14 cellular contexts compared by ENCODE assay signal in genomic region chr2:58865436-58865835, GRCh38.
DNase-seq lines count a peak whose midpoint lies in the region; ATAC-seq and TF ChIP-seq lines count a peak whose summit lies in the region.
"Had no signal": no experiment of that assay in that cellular context is flagged by ENCODE, and none has a peak within 500 bp of the region (broad histone marks: within the 10 kb centered on the region; RNA-seq: fewer than 3 reads in every experiment).

No MANE protein-coding gene starts in this region.

- H3K36me3 Mint-ChIP-seq in T-helper 2 cell treated with Interferon-gamma antibody and Interleukin-4, amounts not matched to agents 5 μg/mL and 100 μg/mL, for 36 hours (ENCODE audit: low read depth) = no peaks in the 10 kb centered on the region
- H3K36me3 Mint-ChIP-seq: activated CD8-positive, alpha-beta memory T cell treated with anti-CD3 and anti-CD28 coated beads, Interleukin-2, amount 10 ng/mL, durations not matched to agents 7 days and 5 days; stimulated activated effector memory CD8-positive, alpha-beta T cell treated with anti-CD3 and anti-CD28 coated beads, Interleukin-12 subunit alpha, Interleukin-12 subunit beta, amount 100 ng/mL, for 72 hours had no signal

- intact Hi-C loops in tibial artery (cut with DNase I; ENCODE audit: low total_unique reads) = no loop called here

- no peak overlapping the region for H3K4me3 ChIP-seq in tibial artery
- H3K4me3 ChIP-seq: adrenal gland, K562 had no signal

- no peaks in the 10 kb centered on the region for H3K4me1 ChIP-seq in tibial artery
- H3K4me1 ChIP-seq: adrenal gland had no signal

- H3K27ac ChIP-seq in tibial artery = no peak overlapping the region
- H3K27ac ChIP-seq: adrenal gland had no signal

- no peaks in the 10 kb centered on the region for H3K9me3 Mint-ChIP-seq in T-helper 2 cell treated with Interferon-gamma antibody and Interleukin-4, amounts not matched to agents 5 μg/mL and 100 μg/mL, for 36 hours

- H3K27me3 ChIP-seq in tibial artery = no peaks in the 10 kb centered on the region
- H3K27me3 ChIP-seq: adrenal gland had no signal

- DNase-seq in HuH-7 (ENCODE audit: low spot score) = no peak
- DNase-seq in tibial artery = no peak
- no peak for DNase-seq in T-helper 2 cell treated with Interferon-gamma antibody and Interleukin-4, amounts not matched to agents 5 μg/mL and 100 μg/mL, for 36 hours (ENCODE audit: low spot score)
- DNase-seq in activated CD8-positive, alpha-beta memory T cell treated with anti-CD3 and anti-CD28 coated beads, Interleukin-2, amount 50 U/mL, for 4 hours = no peak
- DNase-seq: activated CD8-positive, alpha-beta memory T cell treated with anti-CD3 and anti-CD28 coated beads, Interleukin-2, amount 10 ng/mL, durations not matched to agents 7 days and 5 days; adrenal gland; AML-193; DMS79 had no signal

- H3K36me3 ChIP-seq in tibial artery = no peaks in the 10 kb centered on the region
- H3K36me3 ChIP-seq: adrenal gland had no signal

- H3K4me3 Mint-ChIP-seq in T-helper 2 cell treated with Interferon-gamma antibody and Interleukin-4, amounts not matched to agents 5 μg/mL and 100 μg/mL, for 36 hours = no peak overlapping the region
- H3K4me3 Mint-ChIP-seq: activated CD8-positive, alpha-beta memory T cell treated with anti-CD3 and anti-CD28 coated beads, Interleukin-2, amount 10 ng/mL, durations not matched to agents 7 days and 5 days; stimulated activated effector memory CD8-positive, alpha-beta T cell treated with anti-CD3 and anti-CD28 coated beads, Interleukin-12 subunit alpha, Interleukin-12 subunit beta, amount 100 ng/mL, for 72 hours had no signal

- no peaks in the 10 kb centered on the region for H3K27me3 Mint-ChIP-seq in T-helper 2 cell treated with Interferon-gamma antibody and Interleukin-4, amounts not matched to agents 5 μg/mL and 100 μg/mL, for 36 hours (ENCODE audit: low read depth)
- H3K27me3 Mint-ChIP-seq: activated CD8-positive, alpha-beta memory T cell treated with anti-CD3 and anti-CD28 coated beads, Interleukin-2, amount 10 ng/mL, durations not matched to agents 7 days and 5 days had no signal

- H3K27ac Mint-ChIP-seq in T-helper 2 cell treated with Interferon-gamma antibody and Interleukin-4, amounts not matched to agents 5 μg/mL and 100 μg/mL, for 36 hours = no peak overlapping the region
- H3K27ac Mint-ChIP-seq: activated CD8-positive, alpha-beta memory T cell treated with anti-CD3 and anti-CD28 coated beads, Interleukin-2, amount 10 ng/mL, durations not matched to agents 7 days and 5 days; stimulated activated effector memory CD8-positive, alpha-beta T cell treated with anti-CD3 and anti-CD28 coated beads, Interleukin-12 subunit alpha, Interleukin-12 subunit beta, amount 100 ng/mL, for 72 hours had no signal

- ATAC-seq in GM18508 (IDR thresholded peaks at IDR 0.05; ENCODE audit: insufficient read depth, unreplicated experiment) = peak; percentile 46
- peak; percentile 71 for ATAC-seq in GM19455 (IDR thresholded peaks at IDR 0.05; ENCODE audit: unreplicated experiment)
- peak; percentile 49 for ATAC-seq in HG02798 (IDR thresholded peaks at IDR 0.05; ENCODE audit: poor library complexity, unreplicated experiment)
- peak; percentile 71 for ATAC-seq in HG03565 (IDR thresholded peaks at IDR 0.05; ENCODE audit: unreplicated experiment)
- ATAC-seq: activated CD8-positive, alpha-beta memory T cell treated with anti-CD3 and anti-CD28 coated beads, Interleukin-2, amount 10 ng/mL, durations not matched to agents 7 days and 5 days; K562; stimulated activated effector memory CD8-positive, alpha-beta T cell treated with anti-CD3 and anti-CD28 coated beads, Interleukin-12 subunit alpha, Interleukin-12 subunit beta, amount 100 ng/mL, for 72 hours had no signal

- H3K4me1 Mint-ChIP-seq in T-helper 2 cell treated with Interferon-gamma antibody and Interleukin-4, amounts not matched to agents 5 μg/mL and 100 μg/mL, for 36 hours (ENCODE audit: low read depth) = no peaks in the 10 kb centered on the region
- H3K4me1 Mint-ChIP-seq: activated CD8-positive, alpha-beta memory T cell treated with anti-CD3 and anti-CD28 coated beads, Interleukin-2, amount 10 ng/mL, durations not matched to agents 7 days and 5 days; stimulated activated effector memory CD8-positive, alpha-beta T cell treated with anti-CD3 and anti-CD28 coated beads, Interleukin-12 subunit alpha, Interleukin-12 subunit beta, amount 100 ng/mL, for 72 hours had no signal

- H3K9me3 ChIP-seq in tibial artery = no peaks in the 10 kb centered on the region
- H3K9me3 ChIP-seq: adrenal gland had no signal

- TF ChIP-seq CTCF in tibial artery (IDR thresholded peaks at IDR 0.05) = no peak
